In the genomic region with DNA sequence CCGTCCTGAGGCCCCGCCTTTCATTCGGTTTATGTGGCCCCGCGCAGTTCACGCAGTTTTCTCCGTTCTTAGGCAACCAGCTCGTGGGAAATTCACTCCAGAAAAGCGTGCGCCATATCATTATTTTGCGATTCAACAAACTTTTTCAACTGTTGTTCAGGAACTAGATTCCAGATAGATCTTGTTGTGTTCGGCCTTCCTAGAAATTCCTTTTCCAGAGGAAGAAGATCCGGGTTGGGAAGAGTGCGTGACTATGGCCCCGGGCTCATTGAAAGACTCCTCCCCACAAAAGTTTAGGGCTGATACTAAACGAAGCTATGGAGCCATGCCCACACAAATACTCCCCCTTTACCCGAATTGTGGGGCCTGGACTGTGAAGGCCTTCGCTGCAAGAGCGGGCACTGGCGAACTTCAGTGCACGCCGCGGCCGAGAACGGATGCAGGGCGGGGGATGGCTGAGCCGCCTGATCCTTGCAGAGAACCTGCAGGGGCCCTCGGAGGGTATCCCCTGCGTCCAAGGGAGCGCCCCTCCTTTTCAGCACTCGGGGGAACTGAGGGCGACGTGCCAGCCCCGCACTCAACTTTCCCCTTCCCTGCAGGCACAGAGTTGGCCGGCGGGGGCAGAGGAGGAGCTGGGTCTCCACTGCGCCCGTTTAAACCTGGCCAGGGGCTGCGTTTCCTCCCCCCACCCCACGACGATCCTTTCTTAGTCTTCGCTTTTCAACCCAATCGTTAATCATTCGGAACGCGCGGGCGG, we compare ENCODE assay signal across 11 cellular contexts. TPM values are rescaled to one million over a fixed set of nuclear protein-coding genes. Genes with fewer than 3 reads are reported as not detected.
DNase-seq lines count a peak whose midpoint lies in the region; ATAC-seq and TF ChIP-seq lines count a peak whose summit lies in the region.
"Had no signal": no experiment of that assay in that cellular context is flagged by ENCODE, and none has a peak within 500 bp of the region (broad histone marks: within the 10 kb centered on the region; RNA-seq: fewer than 3 reads in every experiment).

No MANE protein-coding gene starts in this region.

- H3K4ac ChIP-seq in mesendoderm (ENCODE audit: low read depth, low read length), result no peak overlapping the region

- H3K4me2 ChIP-seq in mesendoderm (ENCODE audit: low read length), result peak overlapping the region; percentile 54
- H3K4me2 ChIP-seq: BLaER1 had no signal

- TF ChIP-seq CTCF in thoracic aorta (IDR thresholded peaks at IDR 0.05), result no peak

- no peak overlapping the region for H3K4me3 ChIP-seq in mesendoderm (ENCODE audit: low read length)
- peak overlapping the region; percentile 56 for H3K4me3 ChIP-seq in thoracic aorta
- H3K4me3 ChIP-seq: BLaER1 had no signal

- peaks cover 60% of the 10 kb centered on the region for H3K27me3 Mint-ChIP-seq in activated T-cell treated with anti-CD3 and anti-CD28 coated beads, Interleukin-2, amount 50 U/mL, for 4 hours (ENCODE audit: low read depth)
- H3K27me3 Mint-ChIP-seq in activated T-helper 17 cell treated with anti-CD3 and anti-CD28 coated beads, Interleukin-2, amount 50 U/mL, for 72 hours, result peaks cover 51% of the 10 kb centered on the region

- H3K4me3 Mint-ChIP-seq in activated T-cell treated with anti-CD3 and anti-CD28 coated beads, Interleukin-2, amount 50 U/mL, for 4 hours, result peak overlapping the region; percentile 64
- peak overlapping the region; percentile 37 for H3K4me3 Mint-ChIP-seq in activated T-helper 17 cell treated with anti-CD3 and anti-CD28 coated beads, Interleukin-2, amount 50 U/mL, for 72 hours

- H3K36me3 ChIP-seq in mesendoderm (ENCODE audit: control insufficient read depth, insufficient read depth, low read length) (no peaks in the 10 kb centered on the region), thoracic aorta (no peaks in the 10 kb centered on the region)
- H3K36me3 ChIP-seq: BLaER1 had no signal

- H2BK120ac ChIP-seq in mesendoderm (ENCODE audit: low read depth, low read length), result no peak overlapping the region

- WGBS in mesendoderm (ENCODE audit: extremely low coverage, insufficient coverage, low lambda C conversion rate), result no CpG with 5 or more reads among the region's 48 CpGs

- peaks cover 11% of the 10 kb centered on the region for H3K4me1 Mint-ChIP-seq in activated T-cell treated with anti-CD3 and anti-CD28 coated beads, Interleukin-2, amount 50 U/mL, for 4 hours (ENCODE audit: low read depth)
- H3K4me1 Mint-ChIP-seq in activated T-helper 17 cell treated with anti-CD3 and anti-CD28 coated beads, Interleukin-2, amount 50 U/mL, for 72 hours, result no peaks in the 10 kb centered on the region

- no peak overlapping the region for H2AK5ac ChIP-seq in mesendoderm (ENCODE audit: low read length)

- H4K8ac ChIP-seq in mesendoderm (ENCODE audit: low read depth, low read length), result no peak overlapping the region

- DNase-seq in activated T-cell treated with anti-CD3 and anti-CD28 coated beads, Interleukin-2, amount 50 U/mL, for 4 hours, result no peak
- DNase-seq in activated T-cell treated with anti-CD3 and anti-CD28 coated beads for 4 hours (no peak), mesendoderm (no peak), thoracic aorta (ENCODE audit: low spot score) (no peak), NCI-H146 (lab: John Stamatoyannopoulos, UW) (no peak), cerebellar cortex (ENCODE audit: low spot score) (no peak)
- DNase-seq in stimulated activated CD4-positive, alpha-beta T cell treated with anti-CD3 and anti-CD28 coated beads, Interleukin-1b, Interleukin-23, amount 100 ng/mL, for 48 hours, result no peak
- DNase-seq: SW 1271 had no signal

- H4K5ac ChIP-seq in mesendoderm (ENCODE audit: low read length), result no peak overlapping the region

- H2BK5ac ChIP-seq in mesendoderm (ENCODE audit: low read length), result no peak overlapping the region

- no peak overlapping the region for H3K27ac ChIP-seq in mesendoderm (ENCODE audit: low read depth, low read length)
- no peak overlapping the region for H3K27ac ChIP-seq in thoracic aorta
- H3K27ac ChIP-seq: BLaER1 had no signal

- no peaks in the 10 kb centered on the region for H3K79me1 ChIP-seq in mesendoderm (ENCODE audit: low read length)

- H2BK15ac ChIP-seq in mesendoderm (replicated peaks; ENCODE audit: low read depth), result no peak overlapping the region

- no peaks in the 10 kb centered on the region for H3K4me1 ChIP-seq in mesendoderm (ENCODE audit: control insufficient read depth, low read depth, low read length)
- peaks cover 0 to 6% of the 10 kb centered on the region in 2 donors for H3K4me1 ChIP-seq in thoracic aorta (ENCODE audit: control insufficient read depth in 1 of 2, low read depth in 2 of 2)

- peak; percentile 29 to 35 for ATAC-seq in activated T-cell treated with anti-CD3 and anti-CD28 coated beads, Interleukin-2, amount 50 U/mL, for 4 hours
- ATAC-seq in activated T-helper 17 cell treated with anti-CD3 and anti-CD28 coated beads, Interleukin-2, amount 50 U/mL, for 72 hours (replicated peaks), result no peak
- ATAC-seq in thoracic aorta (ENCODE audit: insufficient number of reproducible peaks, low FRiP score, low read depth), result no peak

- H3K27me3 ChIP-seq in mesendoderm (ENCODE audit: insufficient read depth, low read length, poor library complexity) (peaks cover 75% of the 10 kb centered on the region), thoracic aorta (replicated peaks; ENCODE audit: insufficient read depth) (peaks cover 3% of the 10 kb centered on the region)

- H3K56ac ChIP-seq in mesendoderm (ENCODE audit: low read length), result no peak overlapping the region

- no peaks in the 10 kb centered on the region for H3K36me3 Mint-ChIP-seq in activated T-cell treated with anti-CD3 and anti-CD28 coated beads, Interleukin-2, amount 50 U/mL, for 4 hours (ENCODE audit: insufficient read depth)
- peaks cover 18% of the 10 kb centered on the region for H3K36me3 Mint-ChIP-seq in activated T-helper 17 cell treated with anti-CD3 and anti-CD28 coated beads, Interleukin-2, amount 50 U/mL, for 72 hours (ENCODE audit: low read depth)

- H3K18ac ChIP-seq in mesendoderm (ENCODE audit: low read length), result no peak overlapping the region

- peaks cover 11% of the 10 kb centered on the region for H3K9me3 Mint-ChIP-seq in activated T-cell treated with anti-CD3 and anti-CD28 coated beads, Interleukin-2, amount 50 U/mL, for 4 hours
- no peaks in the 10 kb centered on the region for H3K9me3 Mint-ChIP-seq in activated T-helper 17 cell treated with anti-CD3 and anti-CD28 coated beads, Interleukin-2, amount 50 U/mL, for 72 hours

- no peaks in the 10 kb centered on the region for H3K79me2 ChIP-seq in mesendoderm (ENCODE audit: control insufficient read depth, insufficient read depth, low read length)

- no peak overlapping the region for H3K23ac ChIP-seq in mesendoderm (ENCODE audit: low read length)

- H3K9me3 ChIP-seq in thoracic aorta, result no peaks in the 10 kb centered on the region

- H3K27ac Mint-ChIP-seq in activated T-helper 17 cell treated with anti-CD3 and anti-CD28 coated beads, Interleukin-2, amount 50 U/mL, for 72 hours, result no peak overlapping the region

- no peak overlapping the region for H3K9ac ChIP-seq in mesendoderm (ENCODE audit: low read length)
- H3K9ac ChIP-seq: BLaER1 had no signal

RNA-seq across cellular contexts. Expression of a gene that starts 0.9 kb away (rescaled TPM):
- total RNA-seq in activated T-cell treated with anti-CD3 and anti-CD28 coated beads, Interleukin-2, amount 50 U/mL, for 4 hours, result under 1 TPM in 2 of 3 donors, not detected in 1; 0.10 to 0.16 TPM
- not detected for total RNA-seq in activated T-helper 17 cell treated with anti-CD3 and anti-CD28 coated beads, Interleukin-2, amount 50 U/mL, for 72 hours
- polyA plus RNA-seq in mesendoderm (2013, experiment 1 of 2), result 0.03 TPM
- 0.01 TPM for polyA plus RNA-seq in mesendoderm (2013, experiment 2 of 2)
- total RNA-seq in thoracic aorta, result not detected
- total RNA-seq: fibroblast of lung had no signal
- polyA plus RNA-seq: fibroblast of lung had no signal

Comparison
In these comparisons a context has a peak if more than half of its experiments do, and no peak if none do; other contexts are left out.
1. ATAC-seq: peak in activated T-cell treated with anti-CD3 and anti-CD28 coated beads, Interleukin-2, amount 50 U/mL, for 4 hours (2 of 2); none in activated T-helper 17 cell treated with anti-CD3 and anti-CD28 coated beads, Interleukin-2, amount 50 U/mL, for 72 hours (single experiment) and thoracic aorta (single experiment).